12 cellular contexts compared by ENCODE assay signal in genomic region chr9:18632624-18633407, GRCh38.
DNase-seq lines count a peak whose midpoint lies in the region; TF ChIP-seq lines count a peak whose summit lies in the region.
"Had no signal": no experiment of that assay in that cellular context is flagged by ENCODE, and none has a peak within 500 bp of the region (broad histone marks: within the 10 kb centered on the region; RNA-seq: fewer than 3 reads in every experiment).

No MANE protein-coding gene starts in this region.

- no peaks in the 10 kb centered on the region for H3K27me3 Mint-ChIP-seq in osteocyte (ENCODE audit: unreplicated experiment)
- H3K27me3 Mint-ChIP-seq in type B pancreatic cell, result no peaks in the 10 kb centered on the region

- TF ChIP-seq CTCF in AG10803 (conservative IDR thresholded peaks at IDR 0.05; ENCODE audit: low read length), result no peak
- no peak for TF ChIP-seq CTCF in SK-N-SH (IDR thresholded peaks at IDR 0.05)
- no peak for TF ChIP-seq CTCF in fibroblast of pulmonary artery (IDR thresholded peaks at IDR 0.05; ENCODE audit: low read length, missing control alignments)
- TF ChIP-seq CTCF in osteocyte (IDR thresholded peaks at IDR 0.05), result no peak
- TF ChIP-seq CTCF in testis (IDR thresholded peaks at IDR 0.05), result no peak
- no peak for TF ChIP-seq CTCF in type B pancreatic cell (conservative IDR thresholded peaks at IDR 0.05)

- POLR2A ChIA-PET in SK-N-SH (lab: Yijun Ruan, JAX), result no interaction called here

- TF ChIP-seq POLR2A in testis (IDR thresholded peaks at IDR 0.05), result no peak

- no peak overlapping the region for H3K4me3 ChIP-seq in AG10803 (ENCODE audit: low read length)
- H3K4me3 ChIP-seq in SK-N-SH (ENCODE audit: low read depth in 2 of 2, low read length in 1 of 2), result no peak overlapping the region
- no peak overlapping the region for H3K4me3 ChIP-seq in fibroblast of pulmonary artery (replicated peaks; ENCODE audit: low read depth, low read length)
- no peak overlapping the region for H3K4me3 ChIP-seq in testis
- H3K4me3 ChIP-seq in SJCRH30, result no peak overlapping the region

- peaks cover 88% of the 10 kb centered on the region for H3K79me2 ChIP-seq in SK-N-SH (ENCODE audit: insufficient read depth)

- H3K9ac ChIP-seq in SK-N-SH, result peak overlapping the region; percentile 28; the same call in 1 of the 2 replicates
- H3K9ac ChIP-seq: KMS-11 had no signal

- peaks cover 19% of the 10 kb centered on the region for H3K4me1 Mint-ChIP-seq in osteocyte (ENCODE audit: unreplicated experiment)
- H3K4me1 Mint-ChIP-seq in type B pancreatic cell (ENCODE audit: unreplicated experiment), result peaks cover 5% of the 10 kb centered on the region

- no peak for TF ChIP-seq RAD21 in SK-N-SH (IDR thresholded peaks at IDR 0.05; ENCODE audit: low read length)

- peak; percentile 78 for DNase-seq in AG10803 (ENCODE audit: low read depth)
- no peak for DNase-seq in SK-N-SH
- peak; percentile 92 for DNase-seq in fibroblast of pulmonary artery (ENCODE audit: low read depth)
- DNase-seq in osteocyte (ENCODE audit: extremely low spot score, unreplicated experiment), result no peak
- no peak for DNase-seq in KBM-7
- DNase-seq in testis, result no peak
- DNase-seq in type B pancreatic cell (ENCODE audit: extremely low spot score, unreplicated experiment), result no peak
- no peak for DNase-seq in SJCRH30
- DNase-seq: activated CD4-positive, alpha-beta T cell treated with anti-CD3 and anti-CD28 coated beads for 4 hours; central memory CD4-positive, alpha-beta T cell; NK-92 treated with Interleukin-12 subunit alpha and Interleukin-12 subunit beta, amount 100 ng/mL, for 24 hours had no signal

- H3K36me3 Mint-ChIP-seq in osteocyte (ENCODE audit: unreplicated experiment), result no peaks in the 10 kb centered on the region
- H3K36me3 Mint-ChIP-seq in type B pancreatic cell, result no peaks in the 10 kb centered on the region

- H3K4me3 Mint-ChIP-seq in osteocyte (ENCODE audit: unreplicated experiment), result no peak overlapping the region
- H3K4me3 Mint-ChIP-seq in type B pancreatic cell, result no peak overlapping the region

- H3K9me3 Mint-ChIP-seq in osteocyte (ENCODE audit: unreplicated experiment) (peaks cover 8% of the 10 kb centered on the region), type B pancreatic cell (no peaks in the 10 kb centered on the region)

- H3K4me2 ChIP-seq in SK-N-SH, result peak overlapping the region; percentile 53
- H3K4me2 ChIP-seq: KMS-11 had no signal

- H2AFZ ChIP-seq in SK-N-SH (ENCODE audit: low read depth), result 0 out of 2 replicates have a peak overlapping the region, but pooled peaks have one; percentile 30

- no peak for TF ChIP-seq EP300 in SK-N-SH (IDR thresholded peaks at IDR 0.05; ENCODE audit: borderline replicate concordance in 1 of 2, low read depth in 1 of 2, low read length in 1 of 2)

- H3K27ac Mint-ChIP-seq in osteocyte (ENCODE audit: unreplicated experiment) (peak overlapping the region; percentile 55), type B pancreatic cell (no peak overlapping the region)

- H3K9me3 ChIP-seq in SK-N-SH, result no peaks in the 10 kb centered on the region
- H3K9me3 ChIP-seq in testis, result no peaks in the 10 kb centered on the region
- no peaks in the 10 kb centered on the region for H3K9me3 ChIP-seq in SJCRH30 (replicated peaks)

- H3K4me1 ChIP-seq in SK-N-SH (ENCODE audit: control insufficient read depth in 1 of 2, insufficient read depth in 2 of 2, low read depth in 1 of 2, low read length in 1 of 2) (peaks cover 0 to 17% of the 10 kb centered on the region in 2 experiments; a peak in 1 of 4 replicates), testis (peaks cover 5% of the 10 kb centered on the region), SJCRH30 (no peaks in the 10 kb centered on the region)

- H3K9me2 ChIP-seq in SK-N-SH, result no peaks in the 10 kb centered on the region

- CTCF ChIA-PET in SK-N-SH (lab: Yijun Ruan, JAX), result interaction anchor here (1.2 kb wide), 1 partner anchor 377 kb away, joined by 3 read pairs; no protein-coding TSS in a partner anchor

- WGBS in SK-N-SH (ENCODE audit: low lambda C conversion rate), result 58% methylated on average over 5 of the region's 5 CpGs
- 64 to 75% methylated on average over 5 of the region's 5 CpGs for WGBS in testis, 2 donors

- peaks cover 0 to 43% of the 10 kb centered on the region in 2 experiments for H3K36me3 ChIP-seq in SK-N-SH (replicated peaks in 1 of 2; ENCODE audit: control insufficient read depth in 1 of 2, insufficient read depth in 2 of 2, low read length in 1 of 2)
- H3K36me3 ChIP-seq in testis (ENCODE audit: low read depth, missing control alignments), result no peaks in the 10 kb centered on the region
- H3K36me3 ChIP-seq in SJCRH30, result no peaks in the 10 kb centered on the region

- intact Hi-C loops in testis (cut with DNase I; ENCODE audit: low total_unique reads), result no loop called here

- H4K20me1 ChIP-seq in SK-N-SH (ENCODE audit: insufficient read depth), result no peaks in the 10 kb centered on the region

- H3K27me3 ChIP-seq in SK-N-SH (ENCODE audit: insufficient read depth), result no peaks in the 10 kb centered on the region
- H3K27me3 ChIP-seq in testis, result no peaks in the 10 kb centered on the region
- H3K27me3 ChIP-seq in SJCRH30, result no peaks in the 10 kb centered on the region

- H3K27ac ChIP-seq in SK-N-SH (ENCODE audit: low read depth in 2 of 2, low read length in 1 of 2), result peak overlapping the region in 1 of 2 experiments; percentile 80; a peak in 2 of 4 replicates
- no peak overlapping the region for H3K27ac ChIP-seq in testis
- H3K27ac ChIP-seq in SJCRH30, result no peak overlapping the region
- H3K27ac ChIP-seq: KMS-11 had no signal

- in situ Hi-C loops in KBM-7 (cut with MboI; ENCODE audit: low pct_unique_long_range_greater_than_20kb, low sequenced_read_pairs), result no loop called here

- peaks cover 43% of the 10 kb centered on the region for H3F3A ChIP-seq in SK-N-SH (replicated peaks; ENCODE audit: insufficient read depth)

TF ChIP-seq in SK-N-SH, 30 proteins besides CTCF, POLR2A, EP300 and RAD21:
- TF ChIP-seq REST (IDR thresholded peaks at IDR 0.05; ENCODE audit: low read depth, low read length) (no peak), MAX (IDR thresholded peaks at IDR 0.05; ENCODE audit: low read depth) (peak; percentile 24; the same call in 1 of the 2 replicates), RXRA (IDR thresholded peaks at IDR 0.05; ENCODE audit: borderline replicate concordance, low read depth) (peak; percentile 67; the same call in 1 of the 2 replicates), NFIC (IDR thresholded peaks at IDR 0.05; ENCODE audit: borderline replicate concordance) (peak; percentile 28; the same call in 1 of the 2 replicates), TCF12 (IDR thresholded peaks at IDR 0.05) (peak; percentile 31), MXI1 (IDR thresholded peaks at IDR 0.05; ENCODE audit: low read depth, low read length) (no peak), GABPA (IDR thresholded peaks at IDR 0.05; ENCODE audit: low read depth) (no peak), YY1 (IDR thresholded peaks at IDR 0.05; ENCODE audit: low read depth) (no peak), JUND (IDR thresholded peaks at IDR 0.05) (peak; percentile 39), TAF1 (IDR thresholded peaks at IDR 0.05; ENCODE audit: borderline replicate concordance, low read depth, low read length) (no peak), ZBTB33 (IDR thresholded peaks at IDR 0.05; ENCODE audit: borderline replicate concordance, low read depth) (no peak), FOSL2 (IDR thresholded peaks at IDR 0.05; ENCODE audit: borderline replicate concordance, low read depth) (peak; percentile 40; the same call in 1 of the 2 replicates)

Comparison
In these comparisons a context has a peak if more than half of its experiments do, and no peak if none do; other contexts are left out.
1. DNase-seq: peak in AG10803 (single experiment) and fibroblast of pulmonary artery (single experiment); none in SK-N-SH (single experiment), osteocyte (single experiment), KBM-7 (single experiment), testis (single experiment), type B pancreatic cell (single experiment) and SJCRH30 (0 of 2).